In the genomic region with DNA sequence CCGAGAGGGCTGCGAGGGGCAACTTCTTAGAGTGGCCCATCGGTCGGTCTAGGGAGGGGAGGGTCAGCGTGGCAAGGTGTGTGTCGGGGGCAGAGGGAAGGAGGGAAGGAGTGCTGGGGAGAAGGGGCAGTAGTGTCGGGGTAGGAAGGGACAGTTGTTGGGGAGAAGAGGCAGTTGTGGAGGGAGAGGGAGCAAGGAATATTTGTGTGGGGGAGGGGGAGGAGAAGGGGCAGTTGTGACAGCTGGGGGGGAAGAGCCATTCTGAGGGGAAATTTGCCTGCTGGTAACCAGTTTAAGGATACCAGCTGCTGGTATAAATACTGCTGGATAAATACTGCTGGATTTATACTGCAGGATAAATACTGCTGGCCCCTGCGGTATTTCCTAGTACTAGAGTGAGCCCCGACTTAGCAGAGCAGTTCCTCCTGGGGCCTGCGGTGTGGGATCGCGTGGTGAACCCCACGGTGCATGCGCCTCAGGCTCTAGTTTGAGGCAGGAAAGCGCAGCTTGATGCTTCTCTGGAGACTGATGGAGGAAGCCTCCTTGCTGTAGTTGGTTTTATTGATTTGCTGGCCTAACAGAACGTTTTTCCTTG, we compare ENCODE assay signal across 8 cellular contexts. TPM values are rescaled to one million over a fixed set of nuclear protein-coding genes. Genes with fewer than 3 reads are reported as not detected.
DNase-seq lines count a peak whose midpoint lies in the region; ATAC-seq and TF ChIP-seq lines count a peak whose summit lies in the region.

No MANE protein-coding gene starts in this region.

- no peaks in the 10 kb centered on the region for H3K9me2 ChIP-seq in SU-DHL-6 (replicated peaks; ENCODE audit: insufficient read depth, low read length)

- no peaks in the 10 kb centered on the region for H3K27me3 ChIP-seq in SU-DHL-6 (ENCODE audit: low read length)
- peaks cover 0 to 74% (median 12%) of the 10 kb centered on the region in 3 donors for H3K27me3 ChIP-seq in psoas muscle (ENCODE audit: insufficient read depth in 3 of 3, low read length in 2 of 3)

- H3F3A ChIP-seq in SU-DHL-6 (ENCODE audit: insufficient read depth): no peaks in the 10 kb centered on the region

- no peaks in the 10 kb centered on the region for H3K79me2 ChIP-seq in SU-DHL-6 (ENCODE audit: insufficient read depth, low read length)

- H3K9ac ChIP-seq in SU-DHL-6 (ENCODE audit: low read length): peak overlapping the region; percentile 47

- no peak overlapping the region for H2AFZ ChIP-seq in SU-DHL-6 (ENCODE audit: low read depth, low read length, severe bottlenecking)

- no peaks in the 10 kb centered on the region for H3K36me3 ChIP-seq in SU-DHL-6 (ENCODE audit: low read length)
- H3K36me3 ChIP-seq in psoas muscle (ENCODE audit: insufficient read depth in 1 of 2, low read depth in 1 of 2): no peaks in the 10 kb centered on the region

- intact Hi-C loops in psoas muscle (cut with DNase I): no loop called here

- H3K4me2 ChIP-seq in SU-DHL-6 (ENCODE audit: low read depth, low read length, poor library complexity, severe bottlenecking): peak overlapping the region; percentile 54

- WGBS in psoas muscle, 3 donors: 14 to 17% (median 15%) methylated on average over 14 to 16 of the region's 16 CpGs

- ATAC-seq in psoas muscle: no peak

- no peaks in the 10 kb centered on the region for H4K20me1 ChIP-seq in SU-DHL-6 (ENCODE audit: low read depth, low read length)

- H3K4me3 ChIP-seq in SU-DHL-6 (ENCODE audit: insufficient read depth, low read length, poor library complexity, severe bottlenecking) (peak overlapping the region; percentile 40), psoas muscle (peak overlapping the region; percentile 65)

- H3K9me3 ChIP-seq in SU-DHL-6 (ENCODE audit: insufficient read depth, low read length) (no peaks in the 10 kb centered on the region), psoas muscle (no peaks in the 10 kb centered on the region)

- DNase-seq in NCI-H2171 treated with DMSO at 0.1 percent for 48 hours (lab: John Stamatoyannopoulos, UW) (peak; percentile 45), NCI-H2171 (lab: John Stamatoyannopoulos, UW) (no peak), fibroblast of peridontal ligament (ENCODE audit: extremely low read depth) (peak; percentile 48), psoas muscle (no peak), SKM-1 treated with dmso at 0.1 percent for 144 hours (lab: John Stamatoyannopoulos, UW; ENCODE audit: unreplicated experiment) (no peak), NCI-H2029 treated with DMSO at 0.1 percent for 48 hours (lab: John Stamatoyannopoulos, UW) (no peak), HEK293T (ENCODE audit: extremely low spot score) (no peak)

- CTCF ChIA-PET in HEK293T (lab: Yijun Ruan, JAX): interaction anchor here (0.6 to 1.9 kb wide), 4 partner anchors 13 to 86 kb away, joined by 3 to 9 read pairs (median 3); partner anchors contain the start of genes EFNB3 and TP53

- no peak overlapping the region for H3K27ac ChIP-seq in SU-DHL-6 (ENCODE audit: low read depth, low read length)
- no peak overlapping the region for H3K27ac ChIP-seq in psoas muscle

- no peak for TF ChIP-seq CTCF in SU-DHL-6 (IDR thresholded peaks at IDR 0.05; ENCODE audit: insufficient read depth, low read length, poor library complexity, severe bottlenecking)
- no peak for TF ChIP-seq CTCF in psoas muscle (IDR thresholded peaks at IDR 0.05)

- H3K4me1 ChIP-seq in psoas muscle: peaks cover 4% of the 10 kb centered on the region

- POLR2A ChIA-PET in HEK293T (lab: Yijun Ruan, JAX): interaction anchor here (1.0 to 3.1 kb wide), 4 partner anchors 12 to 103 kb away, joined by 3 to 19 read pairs (median 10); partner anchors contain the start of genes FXR2 and TP53

TF ChIP-seq in HEK293T, 16 proteins besides CTCF, POLR2A, EP300 and RAD21:
- TF ChIP-seq FOXA1 (IDR thresholded peaks at IDR 0.05) (no peak), BHLHE40 (IDR thresholded peaks at IDR 0.05; ENCODE audit: borderline replicate concordance) (no peak), SP1 (IDR thresholded peaks at IDR 0.05) (no peak), CTBP1 (IDR thresholded peaks at IDR 0.05; ENCODE audit: borderline replicate concordance) (no peak), HDGF (IDR thresholded peaks at IDR 0.05; ENCODE audit: borderline replicate concordance) (no peak), FOXM1 (IDR thresholded peaks at IDR 0.05; ENCODE audit: borderline replicate concordance) (no peak)
TF ChIP-seq in HEK293T: peak in this region for 0.

RNA-seq across cellular contexts. Expression of gene DNAH2, which starts 0.3 kb away (rescaled TPM):
- under 1 TPM; 0.04 to 0.10 (median 0.05) TPM for total RNA-seq in psoas muscle
- under 1 TPM; 0.01 to 0.10 (median 0.08) TPM for polyA plus RNA-seq in psoas muscle

RNA-seq across cellular contexts. Expression of gene EFNB3, which starts 12.9 kb away (rescaled TPM):
- total RNA-seq in psoas muscle: under 1 TPM in 3 of 4 donors, not detected in 1; 0.11 to 0.37 (median 0.17) TPM
- polyA plus RNA-seq in psoas muscle: under 1 TPM in 2 of 3 donors, not detected in 1; 0.09 to 0.12 TPM

RNA-seq across cellular contexts. Expression of gene WRAP53, which starts 29.6 kb away (rescaled TPM):
- 1 to 10 TPM; 4.5 to 6.6 (median 5.0) TPM for total RNA-seq in psoas muscle
- 10 to 100 TPM in 2 of 3 donors, 1 to 10 TPM in 1; 6.5 to 14.4 (median 11.2) TPM for polyA plus RNA-seq in psoas muscle

RNA-seq across cellular contexts. Expression of gene TP53, which starts 30.6 kb away (rescaled TPM):
- total RNA-seq in psoas muscle: 10 to 100 TPM; 18.1 to 36.7 (median 19.4) TPM
- polyA plus RNA-seq in psoas muscle: 10 to 100 TPM in 2 of 3 donors, 1 to 10 TPM in 1; 7.4 to 15.7 (median 10.6) TPM

Comparison
In these comparisons a context has a peak if more than half of its experiments do, and no peak if none do; other contexts are left out.
1. DNase-seq: peak in NCI-H2171 treated with DMSO at 0.1 percent for 48 hours (single experiment) and fibroblast of peridontal ligament (single experiment); none in NCI-H2171 (single experiment), psoas muscle (0 of 2), SKM-1 treated with dmso at 0.1 percent for 144 hours (single experiment), NCI-H2029 treated with DMSO at 0.1 percent for 48 hours (single experiment) and HEK293T (single experiment).